Comparison of ENCODE assay signal across 9 cellular contexts in the genomic region with DNA sequence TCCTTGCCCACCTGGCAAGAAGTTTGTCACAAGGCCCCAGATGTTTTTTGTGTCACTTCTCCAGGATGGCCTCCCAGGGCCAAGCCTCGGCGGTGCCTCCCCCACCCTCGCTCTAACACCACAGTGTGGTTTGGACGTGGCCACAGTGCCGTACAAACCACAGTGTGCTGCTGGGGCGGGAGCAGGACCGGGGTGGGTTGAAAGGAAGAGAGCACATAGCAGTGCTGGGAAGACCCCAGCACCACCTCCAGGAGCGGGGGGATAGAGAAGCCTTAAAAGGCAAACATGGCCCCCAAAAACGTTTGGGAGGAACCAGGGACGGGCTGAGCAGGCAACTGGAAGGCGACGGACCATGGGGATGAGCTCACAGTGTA. TPM values are rescaled to one million over a fixed set of nuclear protein-coding genes. Genes with fewer than 3 reads are reported as not detected.
DNase-seq lines count a peak whose midpoint lies in the region; ATAC-seq and TF ChIP-seq lines count a peak whose summit lies in the region.
"Had no signal": no experiment of that assay in that cellular context is flagged by ENCODE, and none has a peak within 500 bp of the region (broad histone marks: within the 10 kb centered on the region; RNA-seq: fewer than 3 reads in every experiment).

No MANE protein-coding gene starts in this region.

- H3K4me3 ChIP-seq in mucosa of rectum (ENCODE audit: low read length in 2 of 2) (peak overlapping the region; percentile 68 to 70), suprapubic skin (peak overlapping the region; percentile 46)

- peaks cover 33% of the 10 kb centered on the region for H3K36me3 Mint-ChIP-seq in activated CD4-positive, alpha-beta T cell treated with anti-CD3 and anti-CD28 coated beads, Interleukin-2, amount 10 ng/mL, durations not matched to agents 7 days and 5 days (ENCODE audit: low read depth)
- H3K36me3 Mint-ChIP-seq in activated naive CD8-positive, alpha-beta T cell treated with anti-CD3 and anti-CD28 coated beads, Interleukin-2, amount 50 U/mL, for 24 hours (ENCODE audit: low read depth) = peaks cover 17% of the 10 kb centered on the region

- H3K36me3 ChIP-seq in mucosa of rectum (ENCODE audit: control insufficient read depth in 2 of 2, insufficient read depth in 2 of 2, low read length in 2 of 2) = peaks cover 0 to 3% of the 10 kb centered on the region in 2 donors
- H3K36me3 ChIP-seq in suprapubic skin = peaks cover 6% of the 10 kb centered on the region

- POLR2A ChIA-PET in activated CD4-positive, alpha-beta T cell treated with anti-CD3 and anti-CD28 coated beads, Interleukin-2, amount 10 ng/mL, durations not matched to agents 7 days and 5 days (lab: Charles Lee) = no interaction called here

- H3K27ac ChIP-seq in mucosa of rectum (ENCODE audit: low read depth in 2 of 2, low read length in 2 of 2) (peak overlapping the region; percentile 77 to 80), suprapubic skin (peak overlapping the region; percentile 85)

- TF ChIP-seq POLR2A in suprapubic skin (IDR thresholded peaks at IDR 0.05) (no peak), erythroblast (IDR thresholded peaks at IDR 0.05; ENCODE audit: low read length) (no peak)

- WGBS in suprapubic skin = 53% methylated on average over 12 of the region's 12 CpGs

- no peaks in the 10 kb centered on the region for H3K9me3 ChIP-seq in mucosa of rectum (ENCODE audit: control insufficient read depth in 2 of 2, low read length in 2 of 2)
- H3K9me3 ChIP-seq in suprapubic skin = no peaks in the 10 kb centered on the region

- peak overlapping the region; percentile 41 to 72 for H3K9ac ChIP-seq in mucosa of rectum (ENCODE audit: low read depth in 1 of 2, low read length in 2 of 2)

- H3K4me3 Mint-ChIP-seq in activated CD4-positive, alpha-beta T cell treated with anti-CD3 and anti-CD28 coated beads, Interleukin-2, amount 10 ng/mL, durations not matched to agents 7 days and 5 days = peak overlapping the region; percentile 45
- H3K4me3 Mint-ChIP-seq in activated naive CD8-positive, alpha-beta T cell treated with anti-CD3 and anti-CD28 coated beads, Interleukin-2, amount 50 U/mL, for 24 hours = peak overlapping the region; percentile 40

- H3K27ac Mint-ChIP-seq in activated CD4-positive, alpha-beta T cell treated with anti-CD3 and anti-CD28 coated beads, Interleukin-2, amount 10 ng/mL, durations not matched to agents 7 days and 5 days = peak overlapping the region; percentile 97
- peak overlapping the region; percentile 52 for H3K27ac Mint-ChIP-seq in activated naive CD8-positive, alpha-beta T cell treated with anti-CD3 and anti-CD28 coated beads, Interleukin-2, amount 50 U/mL, for 24 hours

- no peaks in the 10 kb centered on the region for H3K9me3 Mint-ChIP-seq in activated CD4-positive, alpha-beta T cell treated with anti-CD3 and anti-CD28 coated beads, Interleukin-2, amount 10 ng/mL, durations not matched to agents 7 days and 5 days
- no peaks in the 10 kb centered on the region for H3K9me3 Mint-ChIP-seq in activated naive CD8-positive, alpha-beta T cell treated with anti-CD3 and anti-CD28 coated beads, Interleukin-2, amount 50 U/mL, for 24 hours

- H3K27me3 ChIP-seq in mucosa of rectum (ENCODE audit: control insufficient read depth in 2 of 2, insufficient read depth in 2 of 2, low read length in 2 of 2) (no peaks in the 10 kb centered on the region), suprapubic skin (no peaks in the 10 kb centered on the region)

- CTCF ChIA-PET in activated CD4-positive, alpha-beta T cell treated with anti-CD3 and anti-CD28 coated beads, Interleukin-2, amount 10 ng/mL, durations not matched to agents 7 days and 5 days (lab: Charles Lee) = no interaction called here

- DNase-seq in activated CD4-positive, alpha-beta T cell treated with anti-CD3 and anti-CD28 coated beads, Interleukin-2, amount 10 ng/mL, durations not matched to agents 7 days and 5 days = no peak
- no peak for DNase-seq in activated CD4-positive, alpha-beta T cell treated with anti-CD3 and anti-CD28 coated beads, Interleukin-2, amount 50 U/mL, for 4 hours
- peak; percentile 65 for DNase-seq in activated naive CD8-positive, alpha-beta T cell treated with anti-CD3 and anti-CD28 coated beads, Interleukin-2, amount 50 U/mL, for 24 hours
- DNase-seq in suprapubic skin (ENCODE audit: low spot score in 2 of 2) = no peak
- no peak for DNase-seq in GM19240 (ENCODE audit: insufficient read length, low spot score)
- DNase-seq in erythroblast (lab: John Stamatoyannopoulos, UW) = no peak
- DNase-seq: NCI-H1105 had no signal

- no peak for ATAC-seq in activated naive CD8-positive, alpha-beta T cell treated with anti-CD3 and anti-CD28 coated beads, Interleukin-2, amount 50 U/mL, for 24 hours
- no peak for ATAC-seq in GM21717 (IDR thresholded peaks at IDR 0.05; ENCODE audit: unreplicated experiment)

- TF ChIP-seq CTCF in suprapubic skin (IDR thresholded peaks at IDR 0.05) = no peak

- H3K27me3 Mint-ChIP-seq in activated CD4-positive, alpha-beta T cell treated with anti-CD3 and anti-CD28 coated beads, Interleukin-2, amount 10 ng/mL, durations not matched to agents 7 days and 5 days = peaks cover 4% of the 10 kb centered on the region
- H3K27me3 Mint-ChIP-seq in activated naive CD8-positive, alpha-beta T cell treated with anti-CD3 and anti-CD28 coated beads, Interleukin-2, amount 50 U/mL, for 24 hours = peaks cover 3% of the 10 kb centered on the region

- peaks cover 36 to 39% of the 10 kb centered on the region in 2 donors for H3K4me1 ChIP-seq in mucosa of rectum (ENCODE audit: control insufficient read depth in 2 of 2, insufficient read depth in 2 of 2, low read length in 2 of 2)
- peaks cover 85% of the 10 kb centered on the region for H3K4me1 ChIP-seq in suprapubic skin

- TF ChIP-seq EP300 in suprapubic skin (IDR thresholded peaks at IDR 0.05) = no peak

- peaks cover 67% of the 10 kb centered on the region for H3K4me1 Mint-ChIP-seq in activated CD4-positive, alpha-beta T cell treated with anti-CD3 and anti-CD28 coated beads, Interleukin-2, amount 10 ng/mL, durations not matched to agents 7 days and 5 days
- peaks cover 62% of the 10 kb centered on the region for H3K4me1 Mint-ChIP-seq in activated naive CD8-positive, alpha-beta T cell treated with anti-CD3 and anti-CD28 coated beads, Interleukin-2, amount 50 U/mL, for 24 hours

RNA-seq across cellular contexts. Expression of gene BCL6B, which starts 5.0 kb away (rescaled TPM):
- total RNA-seq in activated CD4-positive, alpha-beta T cell treated with anti-CD3 and anti-CD28 coated beads, Interleukin-2, amount 10 ng/mL, durations not matched to agents 7 days and 5 days = under 1 TPM; 0.40 TPM
- total RNA-seq in suprapubic skin = 1 to 10 TPM; 1.6 to 3.1 (median 1.8) TPM

RNA-seq across cellular contexts. Expression of gene RNASEK, which starts 5.4 kb away (rescaled TPM):
- 100 to 1,000 TPM; 134 to 170 TPM for total RNA-seq in activated CD4-positive, alpha-beta T cell treated with anti-CD3 and anti-CD28 coated beads, Interleukin-2, amount 10 ng/mL, durations not matched to agents 7 days and 5 days
- total RNA-seq in suprapubic skin = 100 to 1,000 TPM in 3 of 4 donors, 10 to 100 TPM in 1; 82.2 to 235 (median 219) TPM

RNA-seq across cellular contexts. Expression of gene SLC16A13, which starts 18.0 kb away (rescaled TPM):
- 10 to 100 TPM; 18.0 to 19.1 TPM for total RNA-seq in activated CD4-positive, alpha-beta T cell treated with anti-CD3 and anti-CD28 coated beads, Interleukin-2, amount 10 ng/mL, durations not matched to agents 7 days and 5 days
- 1 to 10 TPM; 1.5 to 4.9 (median 3.7) TPM for total RNA-seq in suprapubic skin

RNA-seq across cellular contexts. Expression of gene ALOX12, which starts 22.0 kb away (rescaled TPM):
- total RNA-seq in activated CD4-positive, alpha-beta T cell treated with anti-CD3 and anti-CD28 coated beads, Interleukin-2, amount 10 ng/mL, durations not matched to agents 7 days and 5 days = not detected
- total RNA-seq in suprapubic skin = 10 to 100 TPM in 3 of 4 donors, 1 to 10 TPM in 1; 9.8 to 34.4 (median 22.8) TPM

RNA-seq across cellular contexts. Expression of gene SLC16A11, which starts 26.1 kb away (rescaled TPM):
- total RNA-seq in activated CD4-positive, alpha-beta T cell treated with anti-CD3 and anti-CD28 coated beads, Interleukin-2, amount 10 ng/mL, durations not matched to agents 7 days and 5 days = not detected
- total RNA-seq in suprapubic skin = 10 to 100 TPM in 1 of 4 donors, 1 to 10 TPM in 2, under 1 TPM in 1; 0.26 to 10.8 (median 5.5) TPM
